24 cellular contexts compared by ENCODE assay signal in the genomic region with DNA sequence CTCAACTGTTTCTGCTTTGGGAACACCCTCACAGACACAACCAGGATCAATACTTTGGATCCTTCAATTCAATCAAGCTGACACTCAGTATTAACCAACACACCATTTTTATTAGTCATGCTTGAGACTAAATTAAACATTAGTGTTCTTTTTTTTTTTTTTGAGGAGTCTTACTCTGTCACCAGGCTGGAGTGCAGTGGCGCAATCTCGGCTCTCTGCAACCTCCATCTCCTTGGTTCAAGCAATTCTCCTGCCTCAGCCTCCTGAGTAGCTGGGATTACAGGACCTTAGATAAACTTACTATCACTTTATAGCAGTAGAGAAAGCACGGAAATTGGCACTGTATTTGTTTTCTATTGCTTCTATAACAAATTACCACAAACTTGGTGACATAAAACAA.
"Had no signal": no experiment of that assay in that cellular context is flagged by ENCODE, and none has a peak within 500 bp of the region (broad histone marks: within the 10 kb centered on the region; RNA-seq: fewer than 3 reads in every experiment).

No MANE protein-coding gene starts in this region.

- ATAC-seq: left ventricle myocardium superior; lower lobe of right lung; natural killer cell; pancreas; sciatic nerve; stimulated activated effector memory CD8-positive, alpha-beta T cell treated with anti-CD3 and anti-CD28 coated beads, Interleukin-12 subunit alpha, Interleukin-12 subunit beta, amount 100 ng/mL, for 72 hours had no signal

- H3K4me3 Mint-ChIP-seq: immature natural killer cell; stimulated activated effector memory CD8-positive, alpha-beta T cell treated with anti-CD3 and anti-CD28 coated beads, Interleukin-12 subunit alpha, Interleukin-12 subunit beta, amount 100 ng/mL, for 72 hours had no signal

- H3K36me3 Mint-ChIP-seq: immature natural killer cell, natural killer cell had no signal

- H3K27ac ChIP-seq: coronary artery, esophagus squamous epithelium, lower lobe of right lung, neutrophil, pancreas, stomach, thyroid gland, vagina had no signal

- FAIRE-seq: endothelial cell of umbilical vein, frontal cortex, keratinocyte, pancreas had no signal

- H3K27ac Mint-ChIP-seq: natural killer cell; stimulated activated effector memory CD8-positive, alpha-beta T cell treated with anti-CD3 and anti-CD28 coated beads, Interleukin-12 subunit alpha, Interleukin-12 subunit beta, amount 100 ng/mL, for 72 hours had no signal

- H3K9me3 ChIP-seq: esophagus squamous epithelium, lower lobe of right lung, neutrophil, pancreas, stomach, thyroid gland, vagina had no signal

- H3K27me3 ChIP-seq: esophagus squamous epithelium, neutrophil, pancreas, stomach, thyroid gland, vagina had no signal

- H3K4me3 ChIP-seq: coronary artery, esophagus squamous epithelium, lower lobe of right lung, pancreas, stomach, thyroid gland, vagina had no signal

- H3K36me3 ChIP-seq: esophagus squamous epithelium, lower lobe of right lung, neutrophil, pancreas, stomach, thyroid gland, vagina had no signal

- H3K9me3 Mint-ChIP-seq: immature natural killer cell; natural killer cell; stimulated activated effector memory CD8-positive, alpha-beta T cell treated with anti-CD3 and anti-CD28 coated beads, Interleukin-12 subunit alpha, Interleukin-12 subunit beta, amount 100 ng/mL, for 72 hours had no signal

- DNase-seq: dermis blood vessel endothelial cell; effector memory CD4-positive, alpha-beta T cell; erythroblast; esophagus squamous epithelium; hypothalamus; immature natural killer cell; left ventricle myocardium superior; lower lobe of right lung; natural killer cell; pancreas; stimulated activated CD4-positive, alpha-beta T cell treated with anti-CD3 and anti-CD28 coated beads, Interleukin-2, amount 100 ng/mL, for 24 hours; stimulated activated CD4-positive, alpha-beta T cell treated with anti-CD3 and anti-CD28 coated beads, Interleukin-4, amount 100 ng/mL, for 24 hours; stimulated activated naive CD4-positive, alpha-beta T cell treated with Interleukin-2 at 50 U/mL for 16 hours; stomach; thyroid gland; trophoblast cell had no signal
